In genomic region chr14:24051162-24051788, GRCh38 we compare ENCODE assay signal across 9 cellular contexts. TPM values are rescaled to one million over a fixed set of nuclear protein-coding genes. Genes with fewer than 3 reads are reported as not detected.
A peak's percentile ranks its signal among the peaks of the same experiment; 100 is the strongest.
DNase-seq lines count a peak whose midpoint lies in the region; ATAC-seq and TF ChIP-seq lines count a peak whose summit lies in the region.
"Had no signal": no experiment of that assay in that cellular context is flagged by ENCODE, and none has a peak within 500 bp of the region (broad histone marks: within the 10 kb centered on the region; RNA-seq: fewer than 3 reads in every experiment).

No MANE protein-coding gene starts in this region.

- H3K27me3 Mint-ChIP-seq in activated naive CD8-positive, alpha-beta T cell treated with anti-CD3 and anti-CD28 coated beads, Interleukin-2, amount 10 ng/mL, durations not matched to agents 7 days and 5 days = peaks cover 40% of the 10 kb centered on the region
- H3K27me3 Mint-ChIP-seq in immature natural killer cell (ENCODE audit: low read depth in 3 of 3) = peaks cover 1 to 9% (median 7%) of the 10 kb centered on the region in 3 donors
- no peaks in the 10 kb centered on the region for H3K27me3 Mint-ChIP-seq in stimulated activated memory B cell treated with anti-CD40 and anti-IgM and Interleukin-4, amounts not matched to agents 10 μg/mL and 1 μg/mL and 100 μg/mL, for 72 hours

- no peak overlapping the region for H3K27ac Mint-ChIP-seq in activated naive CD8-positive, alpha-beta T cell treated with anti-CD3 and anti-CD28 coated beads, Interleukin-2, amount 10 ng/mL, durations not matched to agents 7 days and 5 days
- H3K27ac Mint-ChIP-seq in immature natural killer cell = peak overlapping the region in 4 of 6 donors; percentile 18 to 74 (median 68)
- peak overlapping the region; percentile 90 for H3K27ac Mint-ChIP-seq in stimulated activated memory B cell treated with anti-CD40 and anti-IgM and Interleukin-4, amounts not matched to agents 10 μg/mL and 1 μg/mL and 100 μg/mL, for 72 hours

- no peaks in the 10 kb centered on the region for H3K36me3 Mint-ChIP-seq in activated naive CD8-positive, alpha-beta T cell treated with anti-CD3 and anti-CD28 coated beads, Interleukin-2, amount 10 ng/mL, durations not matched to agents 7 days and 5 days
- H3K36me3 Mint-ChIP-seq in immature natural killer cell = no peaks in the 10 kb centered on the region
- H3K36me3 Mint-ChIP-seq in stimulated activated memory B cell treated with anti-CD40 and anti-IgM and Interleukin-4, amounts not matched to agents 10 μg/mL and 1 μg/mL and 100 μg/mL, for 72 hours = peaks cover 11% of the 10 kb centered on the region

- ATAC-seq in HG02885 (IDR thresholded peaks at IDR 0.05; ENCODE audit: poor library complexity, unreplicated experiment) (peak; percentile 11), HG03097 (IDR thresholded peaks at IDR 0.05; ENCODE audit: low FRiP score, unreplicated experiment) (no peak)
- ATAC-seq in activated naive CD8-positive, alpha-beta T cell treated with anti-CD3 and anti-CD28 coated beads, Interleukin-2, amount 10 ng/mL, durations not matched to agents 7 days and 5 days (ENCODE audit: low read depth) = no peak
- ATAC-seq in stimulated activated memory B cell treated with anti-CD40 and anti-IgM and Interleukin-4, amounts not matched to agents 10 μg/mL and 1 μg/mL and 100 μg/mL, for 72 hours = no peak

- POLR2A ChIA-PET in activated naive CD8-positive, alpha-beta T cell treated with anti-CD3 and anti-CD28 coated beads, Interleukin-2, amount 10 ng/mL, durations not matched to agents 7 days and 5 days (lab: Charles Lee) = interaction anchor here (0.7 to 1.7 kb wide), 9 partner anchors 15 to 1521 kb away, joined by 3 to 10 read pairs (median 5); partner anchors contain the start of genes CPNE6, DCAF11, IRF9 and NRL

- peaks cover 11% of the 10 kb centered on the region for H3K4me1 Mint-ChIP-seq in activated naive CD8-positive, alpha-beta T cell treated with anti-CD3 and anti-CD28 coated beads, Interleukin-2, amount 10 ng/mL, durations not matched to agents 7 days and 5 days
- peaks cover 23 to 24% of the 10 kb centered on the region in 2 donors for H3K4me1 Mint-ChIP-seq in immature natural killer cell
- peaks cover 44% of the 10 kb centered on the region for H3K4me1 Mint-ChIP-seq in stimulated activated memory B cell treated with anti-CD40 and anti-IgM and Interleukin-4, amounts not matched to agents 10 μg/mL and 1 μg/mL and 100 μg/mL, for 72 hours

- peak overlapping the region; percentile 64 for H3K4me3 ChIP-seq in GM12865 (ENCODE audit: low read depth, low read length)

- no peak for TF ChIP-seq CTCF in GM12865 (IDR thresholded peaks at IDR 0.05; ENCODE audit: insufficient read depth, low read depth, low read length, missing control alignments)

- H3K4me3 Mint-ChIP-seq in activated naive CD8-positive, alpha-beta T cell treated with anti-CD3 and anti-CD28 coated beads, Interleukin-2, amount 10 ng/mL, durations not matched to agents 7 days and 5 days = peak overlapping the region; percentile 69
- H3K4me3 Mint-ChIP-seq in immature natural killer cell = peak overlapping the region; percentile 79 to 91 (median 90)
- peak overlapping the region; percentile 78 for H3K4me3 Mint-ChIP-seq in stimulated activated memory B cell treated with anti-CD40 and anti-IgM and Interleukin-4, amounts not matched to agents 10 μg/mL and 1 μg/mL and 100 μg/mL, for 72 hours

- DNase-seq in GM12865 (ENCODE audit: low read depth) (no peak), immature natural killer cell (no peak), GDM1 (lab: John Stamatoyannopoulos, UW) (no peak)
- no peak for DNase-seq in activated naive CD8-positive, alpha-beta T cell treated with anti-CD3 and anti-CD28 coated beads, Interleukin-2, amount 10 ng/mL, durations not matched to agents 7 days and 5 days
- no peak for DNase-seq in stimulated activated CD4-positive, alpha-beta T cell treated with anti-CD3 and anti-CD28 coated beads, Interleukin-15, amount 100 ng/mL, for 24 hours

- H3K9me3 Mint-ChIP-seq in activated naive CD8-positive, alpha-beta T cell treated with anti-CD3 and anti-CD28 coated beads, Interleukin-2, amount 10 ng/mL, durations not matched to agents 7 days and 5 days = no peaks in the 10 kb centered on the region
- H3K9me3 Mint-ChIP-seq in immature natural killer cell = no peaks in the 10 kb centered on the region
- H3K9me3 Mint-ChIP-seq in stimulated activated memory B cell treated with anti-CD40 and anti-IgM and Interleukin-4, amounts not matched to agents 10 μg/mL and 1 μg/mL and 100 μg/mL, for 72 hours = no peaks in the 10 kb centered on the region

RNA-seq across cellular contexts. Expression of gene CARMIL3, which starts 0.5 kb away (rescaled TPM):
- total RNA-seq in activated naive CD8-positive, alpha-beta T cell treated with anti-CD3 and anti-CD28 coated beads, Interleukin-2, amount 10 ng/mL, durations not matched to agents 7 days and 5 days = under 1 TPM; 0.80 to 0.91 TPM
- polyA plus RNA-seq in immature natural killer cell = under 1 TPM; 0.09 to 0.82 (median 0.32) TPM

RNA-seq across cellular contexts. Expression of gene CPNE6, which starts 20.1 kb away (rescaled TPM):
- total RNA-seq in activated naive CD8-positive, alpha-beta T cell treated with anti-CD3 and anti-CD28 coated beads, Interleukin-2, amount 10 ng/mL, durations not matched to agents 7 days and 5 days = under 1 TPM in 1 of 2 experiments, not detected in 1; 0.14 TPM
- polyA plus RNA-seq in immature natural killer cell = not detected
- total RNA-seq: SK-MEL-5 had no signal

RNA-seq across cellular contexts. Expression of gene PCK2, which starts 42.8 kb away (rescaled TPM):
- total RNA-seq in activated naive CD8-positive, alpha-beta T cell treated with anti-CD3 and anti-CD28 coated beads, Interleukin-2, amount 10 ng/mL, durations not matched to agents 7 days and 5 days = 10 to 100 TPM; 47.4 to 50.6 TPM
- polyA plus RNA-seq in immature natural killer cell = 10 to 100 TPM in 2 of 3 donors, 1 to 10 TPM in 1; 8.2 to 13.3 (median 12.0) TPM
